Comparison of ENCODE assay signal across 7 cellular contexts in genomic region chr5:154520861-154521453, GRCh38. TPM values are rescaled to one million over a fixed set of nuclear protein-coding genes. Genes with fewer than 3 reads are reported as not detected.
A peak's percentile ranks its signal among the peaks of the same experiment; 100 is the strongest.
DNase-seq lines count a peak whose midpoint lies in the region; ATAC-seq and TF ChIP-seq lines count a peak whose summit lies in the region.

No MANE protein-coding gene starts in this region.

- H3K4me1 Mint-ChIP-seq in T-cell = peaks cover 0 to 3% (median 0%) of the 10 kb centered on the region in 3 donors

- H3K4me3 ChIP-seq in WI38 (ENCODE audit: low read depth, low read length) = no peak overlapping the region

- DNase-seq in EH (ENCODE audit: low read depth) (peak; percentile 9), HT1080 (ENCODE audit: low read depth) (peak; percentile 14), iPS-NIHi7 (ENCODE audit: extremely low spot score) (peak; percentile 94), T-cell (no peak), NOMO-1 (lab: John Stamatoyannopoulos, UW; ENCODE audit: unreplicated experiment in 2 of 2) (no peak)

- CTCF ChIA-PET in T-cell (lab: Charles Lee) = no interaction called here

- peak; percentile 72 for TF ChIP-seq CTCF in WI38 (IDR thresholded peaks at IDR 0.05; ENCODE audit: low read depth, low read length)

- POLR2A ChIA-PET in T-cell (lab: Charles Lee) = no interaction called here

- peaks cover 27 to 47% of the 10 kb centered on the region in 2 donors for H3K27me3 Mint-ChIP-seq in T-cell

- no peak overlapping the region for H3K4me3 Mint-ChIP-seq in T-cell

- H3K9me3 Mint-ChIP-seq in T-cell = no peaks in the 10 kb centered on the region

- no peaks in the 10 kb centered on the region for H3K36me3 Mint-ChIP-seq in T-cell

- H3K27ac Mint-ChIP-seq in T-cell = no peak overlapping the region

- no peak for ATAC-seq in T-cell (replicated peaks in 1 of 4)
- ATAC-seq in GM19023 (IDR thresholded peaks at IDR 0.05; ENCODE audit: unreplicated experiment) = no peak

RNA-seq across cellular contexts. Expression of gene HAND1, which starts 42.9 kb away (rescaled TPM):
- not detected in 2 replicates for total RNA-seq in HT1080 (2014; rRNA removed; shearing (Covaris generic))
- polyA plus RNA-seq in HT1080 (2015; cell fraction: cytosol; rRNA removed) = not detected in 2 replicates
- polyA plus RNA-seq in HT1080 (2015; cell fraction: nucleus; rRNA removed) = not detected in 2 replicates
- not detected for total RNA-seq in T-cell

Comparison
In these comparisons a context has a peak if more than half of its experiments do, and no peak if none do; other contexts are left out.
1. DNase-seq: peak in EH (single experiment), HT1080 (single experiment) and iPS-NIHi7 (single experiment); none in T-cell (0 of 34) and NOMO-1 (0 of 2).